17 cellular contexts compared by ENCODE assay signal in genomic region chr12:132513070-132513398, GRCh38. TPM values are rescaled to one million over a fixed set of nuclear protein-coding genes. Genes with fewer than 3 reads are reported as not detected.
A peak's percentile ranks its signal among the peaks of the same experiment; 100 is the strongest.
DNase-seq lines count a peak whose midpoint lies in the region; ATAC-seq, FAIRE-seq and TF ChIP-seq lines count a peak whose summit lies in the region.
"Had no signal": no experiment of that assay in that cellular context is flagged by ENCODE, and none has a peak within 500 bp of the region (broad histone marks: within the 10 kb centered on the region; RNA-seq: fewer than 3 reads in every experiment).

No MANE protein-coding gene starts in this region.

- H2BK12ac ChIP-seq in mesenchymal stem cell (ENCODE audit: low read length in 2 of 2), result no peak overlapping the region

- POLR2A ChIA-PET in HepG2 (lab: Yijun Ruan, JAX), result no interaction called here

- TF ChIP-seq RAD21 in HepG2 (CRISPR knock-in tag; IDR thresholded peaks at IDR 0.05), result no peak

- no peak overlapping the region for H4K91ac ChIP-seq in mesenchymal stem cell (ENCODE audit: low read length)

- peaks cover 2 to 8% of the 10 kb centered on the region in 2 experiments; a peak in 3 of 5 replicates for H3K36me3 ChIP-seq in HepG2 (replicated peaks in 1 of 2; ENCODE audit: control insufficient read depth in 1 of 2, insufficient read depth in 2 of 2, low read length in 2 of 2)
- peaks cover 0 to 7% (median 0%) of the 10 kb centered on the region in 4 donors for H3K36me3 ChIP-seq in right lobe of liver
- peaks cover 6 to 69% of the 10 kb centered on the region in 2 experiments for H3K36me3 ChIP-seq in mesenchymal stem cell (ENCODE audit: control insufficient read depth in 1 of 2, insufficient read depth in 2 of 2, low read depth in 1 of 2, low read length in 2 of 2)
- peaks cover 2 to 6% of the 10 kb centered on the region in 2 donors for H3K36me3 ChIP-seq in small intestine (ENCODE audit: control insufficient read depth in 2 of 2, insufficient read depth in 2 of 2, low read length in 2 of 2)

- TF ChIP-seq POLR2A in HepG2 (IDR thresholded peaks at IDR 0.05; ENCODE audit: insufficient read depth in 1 of 2, low read depth in 2 of 2, low read length in 2 of 2), result no peak
- no peak for TF ChIP-seq POLR2A in right lobe of liver (IDR thresholded peaks at IDR 0.05)

- no peaks in the 10 kb centered on the region for H3K79me2 ChIP-seq in HepG2 (ENCODE audit: insufficient read depth, low read length)

- TF ChIP-seq CTCF in HepG2 (CRISPR knock-in tag; IDR thresholded peaks at IDR 0.05), result no peak
- no peak for TF ChIP-seq CTCF in right lobe of liver (IDR thresholded peaks at IDR 0.05)

- H3K27ac ChIP-seq in HepG2 (ENCODE audit: extremely low read length, insufficient read depth, low read length) (no peak overlapping the region), right lobe of liver (no peak overlapping the region), caudate nucleus (ENCODE audit: low read depth, low read length) (peak overlapping the region; percentile 77), mesenchymal stem cell (ENCODE audit: low read length, poor library complexity, severe bottlenecking) (no peak overlapping the region), small intestine (ENCODE audit: low read depth in 1 of 2, low read length in 1 of 2) (no peak overlapping the region)
- H3K27ac ChIP-seq: ascending aorta, lower lobe of right lung, thyroid gland had no signal

- ATAC-seq in HepG2 (no peak), right lobe of liver (no peak)
- ATAC-seq: lower lobe of right lung; naive thymus-derived CD4-positive, alpha-beta T cell; WTC11 had no signal

- in situ Hi-C loops in HepG2 (cut with HindIII; ENCODE audit: extremely low pct_ligation_motif_present, low pct_unique_long_range_greater_than_20kb) (no loop called here), KBM-7 (cut with MboI; ENCODE audit: low pct_unique_long_range_greater_than_20kb, low sequenced_read_pairs) (no loop called here)

- H3K23ac ChIP-seq in mesenchymal stem cell (ENCODE audit: low read length in 2 of 2), result no peak overlapping the region

- peaks cover 2% of the 10 kb centered on the region; the same call in 1 of the 2 replicates for H4K20me1 ChIP-seq in HepG2 (ENCODE audit: insufficient read depth, low read length)

- no peak for DNase-seq in HepG2 (ENCODE audit: low spot score)
- DNase-seq in right lobe of liver, result no peak
- peak in 1 of 61 donors; percentile 14 for DNase-seq in caudate nucleus (lab: John Stamatoyannopoulos, UW)
- DNase-seq in mesenchymal stem cell, result no peak
- no peak for DNase-seq in SIG-M5 treated with dmso at 0.1 percent for 504 hours (lab: John Stamatoyannopoulos, UW; ENCODE audit: unreplicated experiment)
- DNase-seq in NCI-H2171 treated with DMSO at 0.1 percent for 48 hours (lab: John Stamatoyannopoulos, UW), result no peak
- DNase-seq in small intestine, result no peak
- DNase-seq in KBM-7, result no peak
- DNase-seq: COR-L47; foreskin melanocyte; lower lobe of right lung; naive thymus-derived CD4-positive, alpha-beta T cell; thyroid gland had no signal

- H3K9me3 ChIP-seq in HepG2 (ENCODE audit: low read length), result no peaks in the 10 kb centered on the region
- no peaks in the 10 kb centered on the region for H3K9me3 ChIP-seq in right lobe of liver
- H3K9me3 ChIP-seq in mesenchymal stem cell (ENCODE audit: control insufficient read depth, low read length), result no peaks in the 10 kb centered on the region
- no peaks in the 10 kb centered on the region for H3K9me3 ChIP-seq in small intestine (ENCODE audit: control insufficient read depth, low read depth)
- H3K9me3 ChIP-seq: ascending aorta, lower lobe of right lung, thyroid gland had no signal

- no peak overlapping the region for H3K9ac ChIP-seq in HepG2 (ENCODE audit: insufficient read depth, low read depth, low read length)
- peak overlapping the region; percentile 64 for H3K9ac ChIP-seq in mesenchymal stem cell (ENCODE audit: low read length)

- WGBS in HepG2 (ENCODE audit: low lambda C conversion rate), result 100% methylated on average over 3 of the region's 4 CpGs
- WGBS in right lobe of liver (ENCODE audit: insufficient coverage, low coverage, low lambda C conversion rate, missing lambda C conversion rate), result 100% methylated on average over 2 of the region's 4 CpGs
- 95% methylated on average over 4 of the region's 4 CpGs for WGBS in mesenchymal stem cell
- 86 to 90% (median 87%) methylated on average over 3 to 4 of the region's 4 CpGs for WGBS in small intestine, 3 donors

- no peak overlapping the region for H3K4ac ChIP-seq in mesenchymal stem cell (ENCODE audit: low read depth in 1 of 2, low read length in 2 of 2)

- H3K18ac ChIP-seq in mesenchymal stem cell (ENCODE audit: low read depth in 1 of 2, low read length in 2 of 2), result no peak overlapping the region

- intact Hi-C loops in HepG2 (cut with micrococcal nuclease; ENCODE audit: unreplicated experiment), result no loop called here
- intact Hi-C loops in right lobe of liver (cut with DNase I), result no loop called here

- no peak overlapping the region for H2BK120ac ChIP-seq in mesenchymal stem cell (ENCODE audit: low read depth, low read length)

- no peak overlapping the region for H2BK5ac ChIP-seq in mesenchymal stem cell (ENCODE audit: low read depth, low read length, poor library complexity, severe bottlenecking)

- H3K4me3 ChIP-seq in HepG2 (replicated peaks in 1 of 3; ENCODE audit: insufficient read depth in 1 of 3, low read depth in 2 of 3, low read length in 3 of 3) (no peak overlapping the region), right lobe of liver (no peak overlapping the region), mesenchymal stem cell (ENCODE audit: insufficient read depth in 1 of 2, low read depth in 1 of 2, low read length in 2 of 2) (no peak overlapping the region), small intestine (ENCODE audit: low read depth in 1 of 2, low read length in 2 of 2) (no peak overlapping the region)
- H3K4me3 ChIP-seq: ascending aorta, lower lobe of right lung, thyroid gland had no signal

- CTCF ChIA-PET in HepG2 (lab: Yijun Ruan, JAX; ENCODE audit: low intra/inter-chr PET ratio, low total read pairs), result no interaction called here

- no peak overlapping the region for H2AFZ ChIP-seq in HepG2 (ENCODE audit: low read length)
- no peak overlapping the region for H2AFZ ChIP-seq in mesenchymal stem cell (ENCODE audit: low read depth, low read length)

- FAIRE-seq in HepG2 (lab: Jason Lieb, UNC) (no peak), small intestine (lab: Jason Lieb, UNC) (no peak)
- FAIRE-seq: A204.1, GM12892 had no signal

- H2AK5ac ChIP-seq in mesenchymal stem cell (ENCODE audit: low read length, severe bottlenecking), result no peak overlapping the region

- no peaks in the 10 kb centered on the region for H3K27me3 ChIP-seq in HepG2 (ENCODE audit: control insufficient read depth in 1 of 2, insufficient read depth in 2 of 2, low read length in 2 of 2)
- H3K27me3 ChIP-seq in right lobe of liver, result no peaks in the 10 kb centered on the region
- H3K27me3 ChIP-seq in mesenchymal stem cell (ENCODE audit: control insufficient read depth in 1 of 2, insufficient read depth in 1 of 2, low read length in 2 of 2), result no peaks in the 10 kb centered on the region
- H3K27me3 ChIP-seq in small intestine (ENCODE audit: control insufficient read depth in 2 of 2, insufficient read depth in 2 of 2, low read length in 2 of 2), result no peaks in the 10 kb centered on the region
- H3K27me3 ChIP-seq: ascending aorta, thyroid gland had no signal

- H3K4me2 ChIP-seq in HepG2 (ENCODE audit: low read depth, low read length) (no peak overlapping the region), mesenchymal stem cell (ENCODE audit: low read length, poor library complexity, severe bottlenecking) (no peak overlapping the region)

- peaks cover 54% of the 10 kb centered on the region for H3K79me1 ChIP-seq in mesenchymal stem cell (replicated peaks; ENCODE audit: low read length, poor library complexity, severe bottlenecking)

- H3K4me1 ChIP-seq in HepG2 (ENCODE audit: insufficient read depth, low read length) (peaks cover 20% of the 10 kb centered on the region), right lobe of liver (peaks cover 0 to 37% (median 17%) of the 10 kb centered on the region in 4 donors), mesenchymal stem cell (ENCODE audit: control insufficient read depth, insufficient read depth, low read depth, low read length) (peaks cover 39% of the 10 kb centered on the region), small intestine (ENCODE audit: control insufficient read depth in 2 of 2, insufficient read depth in 1 of 2, low read depth in 1 of 2, low read length in 1 of 2) (no peaks in the 10 kb centered on the region)
- H3K4me1 ChIP-seq: ascending aorta, thyroid gland had no signal

- TF ChIP-seq EP300 in HepG2 (IDR thresholded peaks at IDR 0.05; ENCODE audit: low read depth in 2 of 2, low read length in 2 of 2), result no peak
- no peak for TF ChIP-seq EP300 in HepG2 (CRISPR knock-in tag; IDR thresholded peaks at IDR 0.05; ENCODE audit: borderline replicate concordance)

- H4K8ac ChIP-seq in mesenchymal stem cell (ENCODE audit: low read length), result no peak overlapping the region

- no peak overlapping the region for H3K14ac ChIP-seq in mesenchymal stem cell (ENCODE audit: low read length in 2 of 2)

- no peak overlapping the region for H2BK15ac ChIP-seq in mesenchymal stem cell (ENCODE audit: low read depth, poor library complexity, severe bottlenecking)

- no TSS peak for BruUV-seq in HepG2 (replicated peaks; lab: Mats Ljungman, UMichigan)

RNA-seq across cellular contexts. Expression of gene FBRSL1, which starts 23.1 kb away (rescaled TPM):
- total RNA-seq in HepG2 (2016; rRNA removed; fragmentation: Illumina TruSeq; extraction: Trizol) (3.7 and 7.9 TPM in 2 replicates), right lobe of liver (10 to 100 TPM; 16.2 to 27.6 (median 23.3) TPM)
- total RNA-seq in HepG2 (2016; cell fraction: cytosol; rRNA removed; fragmentation: Illumina TruSeq; extraction: Trizol; ENCODE audit: low read depth), result 2.7 and 3.6 TPM in 2 replicates
- total RNA-seq in HepG2 (2016; cell fraction: insoluble cytoplasmic fraction; rRNA removed; fragmentation: Illumina TruSeq; extraction: Trizol), result 5.4 and 6.9 TPM in 2 replicates
- total RNA-seq in HepG2 (2016; cell fraction: membrane; rRNA removed; fragmentation: Illumina TruSeq; extraction: Trizol), result 7.0 and 9.3 TPM in 2 replicates
- 10.9 and 11.0 TPM in 2 replicates for total RNA-seq in HepG2 (2016; cell fraction: nucleus; rRNA removed; fragmentation: Illumina TruSeq; extraction: Trizol)
- polyA plus RNA-seq in HepG2 (2011; rRNA removed) (3.6 and 4.9 TPM in 2 replicates), small intestine (10 to 100 TPM; 24.3 to 37.6 (median 27.5) TPM)
- 3.0 and 6.0 TPM in 2 replicates for polyA plus RNA-seq in HepG2 (2011; cell fraction: cytosol; rRNA removed)
- polyA plus RNA-seq in HepG2 (2011; cell fraction: nucleus; rRNA removed), result 50.9 and 76.3 TPM in 2 replicates
- polyA plus RNA-seq in HepG2 (2012), result 25.5 and 31.0 TPM in 2 replicates
- 5.9 and 6.4 TPM in 2 replicates for polyA plus RNA-seq in HepG2 (2016; cell fraction: cytosol; fragmentation: Illumina TruSeq; extraction: Trizol; ENCODE audit: low read depth)
- 20.0 and 28.2 TPM in 2 replicates for polyA plus RNA-seq in HepG2 (2016; cell fraction: insoluble cytoplasmic fraction; fragmentation: Illumina TruSeq; extraction: Trizol; ENCODE audit: low read depth)
- 20.5 and 23.8 TPM in 2 replicates for polyA plus RNA-seq in HepG2 (2016; cell fraction: membrane; fragmentation: Illumina TruSeq; extraction: Trizol; ENCODE audit: low read depth)
- 64.1 and 69.3 TPM in 2 replicates for polyA plus RNA-seq in HepG2 (2016; cell fraction: nucleus; fragmentation: Illumina TruSeq; extraction: Trizol; ENCODE audit: insufficient read depth, low read depth)
- polyA minus RNA-seq in HepG2 (2011; rRNA and poly(A)+ RNA removed; ENCODE audit: low replicate concordance), result 3.8 and 7.6 TPM in 2 replicates
- 17.3 and 28.7 TPM in 2 replicates for polyA minus RNA-seq in HepG2 (2011; cell fraction: cytosol; rRNA and poly(A)+ RNA removed)
- polyA minus RNA-seq in HepG2 (2011; cell fraction: nucleus; rRNA and poly(A)+ RNA removed), result 8.5 and 11.2 TPM in 2 replicates
- 35.1 TPM for polyA plus RNA-seq in mesenchymal stem cell (2013, experiment 1 of 2)
- polyA plus RNA-seq in mesenchymal stem cell (2013, experiment 2 of 2), result 32.7 TPM
